40 cellular contexts compared by ENCODE assay signal in genomic region chr15:35555244-35555643, GRCh38.
"Had no signal": no experiment of that assay in that cellular context is flagged by ENCODE, and none has a peak within 500 bp of the region (broad histone marks: within the 10 kb centered on the region; RNA-seq: fewer than 3 reads in every experiment).

No MANE protein-coding gene starts in this region.

- H3K27ac ChIP-seq: adrenal gland, ascending aorta, body of pancreas, brain microvascular endothelial cell, breast epithelium, cardiac muscle cell had no signal

- DNase-seq: activated effector memory CD4-positive, alpha-beta T cell treated with anti-CD3 and anti-CD28 coated beads, Interleukin-2, amount 50 U/mL, for 16 hours; activated effector memory CD4-positive, alpha-beta T cell treated with Interleukin-2 at 50 U/mL for 16 hours; activated gamma-delta T cell; activated gamma-delta T cell treated with Interleukin-2 at 50 U/mL for 16 hours; activated naive CD4-positive, alpha-beta T cell; activated naive CD4-positive, alpha-beta T cell treated with anti-CD3 and anti-CD28 coated beads for 36 hours; activated naive CD4-positive, alpha-beta T cell treated with anti-CD3 and anti-CD28 coated beads, Interleukin-2, amount 10 ng/mL, durations not matched to agents 7 days and 5 days; activated naive CD4-positive, alpha-beta T cell treated with anti-CD3 and anti-CD28 coated beads, Interleukin-2, amount 50 U/mL, for 16 hours; activated naive CD4-positive, alpha-beta T cell treated with Interleukin-2 at 50 U/mL for 16 hours; activated naive CD8-positive, alpha-beta T cell treated with anti-CD3 and anti-CD28 coated beads for 36 hours; activated naive CD8-positive, alpha-beta T cell treated with anti-CD3 and anti-CD28 coated beads, Interleukin-2, amount 10 ng/mL, durations not matched to agents 7 days and 5 days; activated naive CD8-positive, alpha-beta T cell treated with anti-CD3 and anti-CD28 coated beads, Interleukin-2, amount 50 U/mL, for 24 hours; activated T-cell treated with anti-CD3 and anti-CD28 coated beads, Interleukin-2, amount 50 U/mL, for 1 hour; activated T-cell treated with anti-CD3 and anti-CD28 coated beads, Interleukin-2, amount 50 U/mL, for 24 hours; activated T-cell treated with anti-CD3 and anti-CD28 coated beads, Interleukin-2, amount 50 U/mL, for 4 hours; activated T-cell treated with anti-CD3 and anti-CD28 coated beads, Interleukin-2, amount 50 U/mL, for 48 hours; activated T-cell treated with anti-CD3 and anti-CD28 coated beads, Interleukin-2, amount 50 U/mL, for 72 hours; adrenal gland; amniotic stem cell; amygdala; anterior cingulate cortex; aorta; body of pancreas; brain microvascular endothelial cell; caudate nucleus; central memory CD4-positive, alpha-beta T cell; cerebellar nuclear complex had no signal

- H3K36me3 ChIP-seq: adrenal gland, ascending aorta, brain microvascular endothelial cell, breast epithelium, cardiac muscle cell had no signal

- ATAC-seq: activated naive CD4-positive, alpha-beta T cell treated with anti-CD3 and anti-CD28 coated beads, Interleukin-2, amount 50 U/mL, for 72 hours; activated naive CD8-positive, alpha-beta T cell treated with anti-CD3 and anti-CD28 coated beads, Interleukin-2, amount 50 U/mL, for 24 hours; activated T-cell treated with anti-CD3 and anti-CD28 coated beads, Interleukin-2, amount 50 U/mL, for 4 hours; activated T-cell treated with anti-CD3 and anti-CD28 coated beads, Interleukin-2, amount 50 U/mL, for 72 hours; activated T-helper 17 cell treated with anti-CD3 and anti-CD28 coated beads, Interleukin-2, amount 50 U/mL, for 72 hours; body of pancreas had no signal

- H3K9me3 Mint-ChIP-seq: activated naive CD4-positive, alpha-beta T cell treated with anti-CD3 and anti-CD28 coated beads for 36 hours; activated naive CD4-positive, alpha-beta T cell treated with anti-CD3 and anti-CD28 coated beads, Interleukin-2, amount 10 ng/mL, durations not matched to agents 7 days and 5 days; activated naive CD4-positive, alpha-beta T cell treated with anti-CD3 and anti-CD28 coated beads, Interleukin-2, amount 50 U/mL, for 24 hours; activated naive CD4-positive, alpha-beta T cell treated with anti-CD3 and anti-CD28 coated beads, Interleukin-2, amount 50 U/mL, for 72 hours; activated naive CD8-positive, alpha-beta T cell treated with anti-CD3 and anti-CD28 coated beads for 36 hours; activated naive CD8-positive, alpha-beta T cell treated with anti-CD3 and anti-CD28 coated beads, Interleukin-2, amount 10 ng/mL, durations not matched to agents 7 days and 5 days; activated naive CD8-positive, alpha-beta T cell treated with anti-CD3 and anti-CD28 coated beads, Interleukin-2, amount 50 U/mL, for 24 hours; activated T-cell treated with anti-CD3 and anti-CD28 coated beads, Interleukin-2, amount 50 U/mL, for 24 hours; activated T-cell treated with anti-CD3 and anti-CD28 coated beads, Interleukin-2, amount 50 U/mL, for 4 hours; activated T-helper 1 cell treated with anti-CD3 and anti-CD28 coated beads, Interleukin-12 subunit alpha, Interleukin-12 subunit beta, Interleukin-2, Interleukin-4 antibody, amounts not matched to agents 30 ng/mL and 10 ng/mL and 1 ng/mL, durations not matched to agents 14 hours and 24 hours and 36 hours; activated T-helper 17 cell treated with anti-CD3 and anti-CD28 coated beads, Interleukin-2, amount 50 U/mL, for 72 hours; activated T-helper 2 cell treated with anti-CD3 and anti-CD28 coated beads, Interferon-gamma antibody, Interleukin-2, Interleukin-4, amounts not matched to agents 10 μg/mL and 5 μg/mL and 100 μg/mL, durations not matched to agents 14 hours and 24 hours and 36 hours; central memory CD8-positive, alpha-beta T cell had no signal

- H3K27me3 ChIP-seq: adrenal gland, ascending aorta, body of pancreas, brain microvascular endothelial cell, breast epithelium, cardiac muscle cell had no signal

- H3K4me1 ChIP-seq: body of pancreas, breast epithelium had no signal

- H3K4me1 Mint-ChIP-seq: activated naive CD4-positive, alpha-beta T cell treated with anti-CD3 and anti-CD28 coated beads, Interleukin-2, amount 10 ng/mL, durations not matched to agents 7 days and 5 days; activated naive CD4-positive, alpha-beta T cell treated with anti-CD3 and anti-CD28 coated beads, Interleukin-2, amount 50 U/mL, for 24 hours; activated naive CD8-positive, alpha-beta T cell treated with anti-CD3 and anti-CD28 coated beads for 36 hours; activated naive CD8-positive, alpha-beta T cell treated with anti-CD3 and anti-CD28 coated beads, Interleukin-2, amount 10 ng/mL, durations not matched to agents 7 days and 5 days; activated naive CD8-positive, alpha-beta T cell treated with anti-CD3 and anti-CD28 coated beads, Interleukin-2, amount 50 U/mL, for 24 hours; activated T-helper 17 cell treated with anti-CD3 and anti-CD28 coated beads, Interleukin-2, amount 50 U/mL, for 72 hours; brain; central memory CD8-positive, alpha-beta T cell had no signal

- H3K4me3 Mint-ChIP-seq: activated naive CD4-positive, alpha-beta T cell treated with anti-CD3 and anti-CD28 coated beads for 36 hours; activated naive CD4-positive, alpha-beta T cell treated with anti-CD3 and anti-CD28 coated beads, Interleukin-2, amount 10 ng/mL, durations not matched to agents 7 days and 5 days; activated naive CD4-positive, alpha-beta T cell treated with anti-CD3 and anti-CD28 coated beads, Interleukin-2, amount 50 U/mL, for 24 hours; activated naive CD8-positive, alpha-beta T cell; activated naive CD8-positive, alpha-beta T cell treated with anti-CD3 and anti-CD28 coated beads for 36 hours; activated naive CD8-positive, alpha-beta T cell treated with anti-CD3 and anti-CD28 coated beads, Interleukin-2, amount 10 ng/mL, durations not matched to agents 7 days and 5 days; activated naive CD8-positive, alpha-beta T cell treated with anti-CD3 and anti-CD28 coated beads, Interleukin-2, amount 50 U/mL, for 24 hours; activated T-cell treated with anti-CD3 and anti-CD28 coated beads, Interleukin-2, amount 50 U/mL, for 24 hours; activated T-cell treated with anti-CD3 and anti-CD28 coated beads, Interleukin-2, amount 50 U/mL, for 4 hours; activated T-cell treated with anti-CD3 and anti-CD28 coated beads, Interleukin-2, amount 50 U/mL, for 72 hours; activated T-helper 1 cell treated with anti-CD3 and anti-CD28 coated beads, Interleukin-12 subunit alpha, Interleukin-12 subunit beta, Interleukin-2, Interleukin-4 antibody, amounts not matched to agents 30 ng/mL and 10 ng/mL and 1 ng/mL, durations not matched to agents 14 hours and 24 hours and 36 hours; activated T-helper 17 cell treated with anti-CD3 and anti-CD28 coated beads, Interleukin-2, amount 50 U/mL, for 72 hours; central memory CD8-positive, alpha-beta T cell had no signal

- H3K9me3 ChIP-seq: adrenal gland, ascending aorta, body of pancreas, breast epithelium had no signal

- H3K27me3 Mint-ChIP-seq: activated naive CD4-positive, alpha-beta T cell treated with anti-CD3 and anti-CD28 coated beads, Interleukin-2, amount 10 ng/mL, durations not matched to agents 7 days and 5 days; activated naive CD4-positive, alpha-beta T cell treated with anti-CD3 and anti-CD28 coated beads, Interleukin-2, amount 50 U/mL, for 24 hours; activated naive CD8-positive, alpha-beta T cell treated with anti-CD3 and anti-CD28 coated beads for 36 hours; activated naive CD8-positive, alpha-beta T cell treated with anti-CD3 and anti-CD28 coated beads, Interleukin-2, amount 10 ng/mL, durations not matched to agents 7 days and 5 days; activated naive CD8-positive, alpha-beta T cell treated with anti-CD3 and anti-CD28 coated beads, Interleukin-2, amount 50 U/mL, for 24 hours; activated T-cell treated with anti-CD3 and anti-CD28 coated beads, Interleukin-2, amount 50 U/mL, for 24 hours; activated T-helper 17 cell treated with anti-CD3 and anti-CD28 coated beads, Interleukin-2, amount 50 U/mL, for 72 hours; brain; central memory CD8-positive, alpha-beta T cell had no signal

- H3K36me3 Mint-ChIP-seq: activated naive CD4-positive, alpha-beta T cell treated with anti-CD3 and anti-CD28 coated beads, Interleukin-2, amount 10 ng/mL, durations not matched to agents 7 days and 5 days; activated naive CD4-positive, alpha-beta T cell treated with anti-CD3 and anti-CD28 coated beads, Interleukin-2, amount 50 U/mL, for 24 hours; activated naive CD4-positive, alpha-beta T cell treated with anti-CD3 and anti-CD28 coated beads, Interleukin-2, amount 50 U/mL, for 72 hours; activated naive CD8-positive, alpha-beta T cell treated with anti-CD3 and anti-CD28 coated beads for 36 hours; activated naive CD8-positive, alpha-beta T cell treated with anti-CD3 and anti-CD28 coated beads, Interleukin-2, amount 10 ng/mL, durations not matched to agents 7 days and 5 days; brain had no signal

- H3K27ac Mint-ChIP-seq: activated naive CD4-positive, alpha-beta T cell treated with anti-CD3 and anti-CD28 coated beads for 36 hours; activated naive CD4-positive, alpha-beta T cell treated with anti-CD3 and anti-CD28 coated beads, Interleukin-2, amount 10 ng/mL, durations not matched to agents 7 days and 5 days; activated naive CD4-positive, alpha-beta T cell treated with anti-CD3 and anti-CD28 coated beads, Interleukin-2, amount 50 U/mL, for 24 hours; activated naive CD4-positive, alpha-beta T cell treated with anti-CD3 and anti-CD28 coated beads, Interleukin-2, amount 50 U/mL, for 72 hours; activated naive CD8-positive, alpha-beta T cell; activated naive CD8-positive, alpha-beta T cell treated with anti-CD3 and anti-CD28 coated beads for 36 hours; activated naive CD8-positive, alpha-beta T cell treated with anti-CD3 and anti-CD28 coated beads, Interleukin-2, amount 10 ng/mL, durations not matched to agents 7 days and 5 days; activated naive CD8-positive, alpha-beta T cell treated with anti-CD3 and anti-CD28 coated beads, Interleukin-2, amount 50 U/mL, for 24 hours; activated T-cell treated with anti-CD3 and anti-CD28 coated beads, Interleukin-2, amount 50 U/mL, for 24 hours; activated T-cell treated with anti-CD3 and anti-CD28 coated beads, Interleukin-2, amount 50 U/mL, for 72 hours; activated T-helper 1 cell treated with anti-CD3 and anti-CD28 coated beads, Interleukin-12 subunit alpha, Interleukin-12 subunit beta, Interleukin-2, Interleukin-4 antibody, amounts not matched to agents 30 ng/mL and 10 ng/mL and 1 ng/mL, durations not matched to agents 14 hours and 24 hours and 36 hours; activated T-helper 17 cell treated with anti-CD3 and anti-CD28 coated beads, Interleukin-2, amount 50 U/mL, for 72 hours; activated T-helper 2 cell treated with anti-CD3 and anti-CD28 coated beads, Interferon-gamma antibody, Interleukin-2, Interleukin-4, amounts not matched to agents 10 μg/mL and 5 μg/mL and 100 μg/mL, durations not matched to agents 14 hours and 24 hours and 36 hours had no signal

- H3K4me3 ChIP-seq: adrenal gland, ascending aorta, body of pancreas, breast epithelium, cardiac muscle cell had no signal

- FAIRE-seq: astrocyte, bronchial epithelial cell had no signal
